ENCODE assay signal across 20 cellular contexts in the genomic region with DNA sequence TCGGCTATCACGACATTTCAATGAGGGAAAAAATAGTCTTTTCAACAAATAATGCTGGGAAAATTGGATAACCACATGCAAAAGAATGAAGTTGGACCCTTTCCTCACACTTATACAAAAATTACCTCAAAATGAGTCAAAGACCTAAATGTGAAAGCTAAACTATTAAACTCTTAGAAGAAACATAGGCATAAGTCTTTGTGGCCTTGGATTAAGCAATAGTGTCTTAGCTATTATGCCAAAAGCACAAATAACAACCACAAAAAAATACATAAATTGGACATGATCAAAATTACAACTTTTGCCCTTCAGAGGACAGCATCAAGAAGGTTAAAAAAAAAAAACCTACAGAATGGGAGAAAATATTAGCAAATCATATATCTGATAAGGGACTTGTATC.
"Had no signal": no experiment of that assay in that cellular context is flagged by ENCODE, and none has a peak within 500 bp of the region (broad histone marks: within the 10 kb centered on the region; RNA-seq: fewer than 3 reads in every experiment).

No MANE protein-coding gene starts in this region.

- H3K27me3 Mint-ChIP-seq: naive thymus-derived CD4-positive, alpha-beta T cell had no signal

- H3K27ac Mint-ChIP-seq: immature natural killer cell, mesothelial cell of epicardium had no signal

- H3K27me3 ChIP-seq: dorsolateral prefrontal cortex, esophagus muscularis mucosa, foreskin keratinocyte, gastroesophageal sphincter, heart left ventricle, hepatocyte, left lung had no signal

- H3K4me1 ChIP-seq: foreskin keratinocyte had no signal

- H3K4me3 Mint-ChIP-seq: immature natural killer cell, mesothelial cell of epicardium had no signal

- DNase-seq: dermis blood vessel endothelial cell; dorsolateral prefrontal cortex; effector CD4-positive, alpha-beta T cell; effector memory CD4-positive, alpha-beta T cell; foreskin keratinocyte; heart left ventricle; hypothalamus; immature natural killer cell; left cardiac atrium; left lung; left ventricle myocardium superior; lower lobe of right lung; mesenchymal stem cell; mucosa of descending colon; naive thymus-derived CD4-positive, alpha-beta T cell had no signal

- H3K4me1 Mint-ChIP-seq: immature natural killer cell had no signal

- H3K79me2 ChIP-seq: hepatocyte had no signal

- H3K36me3 ChIP-seq: esophagus muscularis mucosa, gastroesophageal sphincter, heart left ventricle, left lung, lower lobe of right lung had no signal

- H3K27ac ChIP-seq: coronary artery, dorsolateral prefrontal cortex, esophagus muscularis mucosa, foreskin keratinocyte, gastroesophageal sphincter, heart left ventricle, hepatocyte, lower lobe of right lung had no signal

- H3K9me3 ChIP-seq: esophagus muscularis mucosa, gastroesophageal sphincter, left lung, lower lobe of right lung, mucosa of descending colon had no signal

- H3K36me3 Mint-ChIP-seq: mesothelial cell of epicardium had no signal

- H2AFZ ChIP-seq: hepatocyte had no signal

- H3K9me3 Mint-ChIP-seq: immature natural killer cell had no signal

- H3K4me3 ChIP-seq: coronary artery, dorsolateral prefrontal cortex, esophagus muscularis mucosa, gastroesophageal sphincter, heart left ventricle, hepatocyte, left lung, lower lobe of right lung, mucosa of descending colon had no signal

- H3K4me2 ChIP-seq: hepatocyte had no signal
